Comparison of ENCODE assay signal across 1 cellular context in genomic region chr10:121823993-121824463, GRCh38.
TF ChIP-seq lines count a peak whose summit lies in the region.

No MANE protein-coding gene starts in this region.

TF ChIP-seq in GM12878, 131 proteins besides CTCF, POLR2A, EP300 and RAD21 (continued from another document):
- TF ChIP-seq ZNF592 (IDR thresholded peaks at IDR 0.05) (0 out of 2 replicates have a peak, but pooled peaks have one; percentile 12), SP1 (IDR thresholded peaks at IDR 0.05; ENCODE audit: low read depth, low read length) (no peak), ZNF217 (IDR thresholded peaks at IDR 0.05) (no peak), POLR2AphosphoS5 (IDR thresholded peaks at IDR 0.05; ENCODE audit: low read length) (no peak), ZZZ3 (IDR thresholded peaks at IDR 0.05; ENCODE audit: control insufficient read depth, insufficient read length, low read depth) (no peak), HDGF (IDR thresholded peaks at IDR 0.05) (no peak), CREB1 (IDR thresholded peaks at IDR 0.05; ENCODE audit: low read depth) (0 out of 2 replicates have a peak, but pooled peaks have one; percentile 11), E4F1 (IDR thresholded peaks at IDR 0.05; ENCODE audit: borderline replicate concordance, partially characterized antibody) (no peak), PAX8 (IDR thresholded peaks at IDR 0.05) (no peak), SMC3 (IDR thresholded peaks at IDR 0.05; ENCODE audit: borderline replicate concordance, low read length) (peak; percentile 45; the same call in 1 of the 2 replicates), ZNF687 (IDR thresholded peaks at IDR 0.05) (peak; percentile 38; the same call in 1 of the 2 replicates), EZH2 (IDR thresholded peaks at IDR 0.05; ENCODE audit: borderline replicate concordance, control insufficient read depth, low read depth, low read length) (no peak), RAD51 (IDR thresholded peaks at IDR 0.05) (peak; percentile 69), MEF2A (IDR thresholded peaks at IDR 0.05; ENCODE audit: insufficient read depth, low read depth, low read length) (no peak), IRF5 (IDR thresholded peaks at IDR 0.05; ENCODE audit: borderline replicate concordance) (no peak), IRF3 (IDR thresholded peaks at IDR 0.05) (no peak), WRNIP1 (IDR thresholded peaks at IDR 0.05; ENCODE audit: borderline replicate concordance, low read depth, low read length) (no peak), USF2 (IDR thresholded peaks at IDR 0.05; ENCODE audit: borderline replicate concordance, low read depth, low read length) (peak; percentile 6; the same call in 1 of the 2 replicates), SPI1 (IDR thresholded peaks at IDR 0.05; ENCODE audit: borderline replicate concordance, insufficient read depth, low read depth, low read length) (no peak)
